In genomic region chr1:206694151-206694550, GRCh38 we compare ENCODE assay signal across 2 cellular contexts.
TF ChIP-seq lines count a peak whose summit lies in the region.

No MANE protein-coding gene starts in this region.

TF ChIP-seq in HCT116, 20 proteins besides CTCF, POLR2A, EP300 and RAD21:
- TF ChIP-seq ATF3 (IDR thresholded peaks at IDR 0.05) (no peak), CBX3 (IDR thresholded peaks at IDR 0.05; ENCODE audit: low read depth) (no peak), SP1 (IDR thresholded peaks at IDR 0.05; ENCODE audit: low read depth) (no peak), YY1 (IDR thresholded peaks at IDR 0.05; ENCODE audit: extremely low read depth, insufficient replicate concordance, low read depth, low read length) (no peak), SIN3A (IDR thresholded peaks at IDR 0.05; ENCODE audit: low read depth) (no peak), ZNF274 (IDR thresholded peaks at IDR 0.05; ENCODE audit: low read depth, low read length) (no peak), EGR1 (IDR thresholded peaks at IDR 0.05; ENCODE audit: low read depth) (no peak), SRF (IDR thresholded peaks at IDR 0.05; ENCODE audit: low read depth) (no peak), JUND (IDR thresholded peaks at IDR 0.05) (no peak), EZH2phosphoT487 (IDR thresholded peaks at IDR 0.05; ENCODE audit: borderline replicate concordance) (no peak), MAX (IDR thresholded peaks at IDR 0.05) (no peak), REST (IDR thresholded peaks at IDR 0.05; ENCODE audit: low read depth) (no peak), ZBTB33 (IDR thresholded peaks at IDR 0.05; ENCODE audit: extremely low read depth, insufficient replicate concordance, low read length) (no peak), ZFX (IDR thresholded peaks at IDR 0.05) (no peak), ELF1 (IDR thresholded peaks at IDR 0.05; ENCODE audit: borderline replicate concordance, low read depth) (no peak), TCF7L2 (IDR thresholded peaks at IDR 0.05; ENCODE audit: borderline replicate concordance, extremely low read depth, insufficient read depth, insufficient read length) (no peak)

TF ChIP-seq in K562, 482 proteins besides CTCF, POLR2A, EP300 and RAD21:
- TF ChIP-seq ZNF444 (CRISPR knock-in tag; IDR thresholded peaks at IDR 0.05) (no peak), POLR2AphosphoS5 (IDR thresholded peaks at IDR 0.05; ENCODE audit: control insufficient read depth, insufficient read depth, low read depth, low read length) (0 out of 2 replicates have a peak, but pooled peaks have one; percentile 2)
